16 cellular contexts compared by ENCODE assay signal in genomic region chr5:19891658-19892057, GRCh38.
DNase-seq lines count a peak whose midpoint lies in the region; ATAC-seq and TF ChIP-seq lines count a peak whose summit lies in the region.
"Had no signal": no experiment of that assay in that cellular context is flagged by ENCODE, and none has a peak within 500 bp of the region (broad histone marks: within the 10 kb centered on the region; RNA-seq: fewer than 3 reads in every experiment).

No MANE protein-coding gene starts in this region.

- no peaks in the 10 kb centered on the region for H3K79me2 ChIP-seq in hepatocyte

- no peaks in the 10 kb centered on the region for H3K27me3 ChIP-seq in hepatocyte
- H3K27me3 ChIP-seq: body of pancreas had no signal

- DNase-seq in EH (ENCODE audit: low read depth), result peak; percentile 87
- DNase-seq in NCI-H69 (lab: John Stamatoyannopoulos, UW), result peak; percentile 19
- peak; percentile 70 for DNase-seq in dedifferentiated amniotic fluid mesenchymal stem cell (ENCODE audit: extremely low spot score)
- DNase-seq in myocyte (ENCODE audit: low read depth), result peak; percentile 8
- no peak for DNase-seq in hepatocyte (ENCODE audit: low spot score)
- DNase-seq in activated T-cell treated with anti-CD3 and anti-CD28 coated beads, Interleukin-2, amount 50 U/mL, for 1 hour, result no peak
- DNase-seq: activated effector memory CD4-positive, alpha-beta T cell treated with anti-CD3 and anti-CD28 coated beads, Interleukin-2, amount 50 U/mL, for 16 hours; body of pancreas; CD4-positive, CD25-positive, alpha-beta regulatory T cell; effector memory CD8-positive, alpha-beta T cell; head of caudate nucleus; NCI-H2107 had no signal

- no peak overlapping the region for H3K27ac ChIP-seq in hepatocyte
- H3K27ac ChIP-seq: body of pancreas, SK-N-MC, thoracic aorta had no signal

- no peak for ATAC-seq in GM21723 (IDR thresholded peaks at IDR 0.05; ENCODE audit: unreplicated experiment)
- ATAC-seq in HG03159 (IDR thresholded peaks at IDR 0.05; ENCODE audit: unreplicated experiment), result no peak
- ATAC-seq: body of pancreas; effector memory CD8-positive, alpha-beta T cell had no signal

- H3K9me2 ChIP-seq in hepatocyte (replicated peaks; ENCODE audit: insufficient read depth), result no peaks in the 10 kb centered on the region

- H3K4me3 ChIP-seq in hepatocyte, result no peak overlapping the region
- H3K4me3 ChIP-seq: body of pancreas, SK-N-MC, thoracic aorta had no signal

- H4K20me1 ChIP-seq in hepatocyte (ENCODE audit: insufficient read depth, poor library complexity, severe bottlenecking), result no peaks in the 10 kb centered on the region

- H3K9me3 ChIP-seq in hepatocyte (ENCODE audit: low read depth), result no peaks in the 10 kb centered on the region
- H3K9me3 ChIP-seq: body of pancreas, thoracic aorta had no signal

- no peak overlapping the region for H2AFZ ChIP-seq in hepatocyte

- H3K4me2 ChIP-seq in hepatocyte, result no peak overlapping the region

- TF ChIP-seq CTCF in hepatocyte (IDR thresholded peaks at IDR 0.05; ENCODE audit: poor library complexity), result no peak

- H3K4me1 ChIP-seq in hepatocyte (ENCODE audit: insufficient read depth), result no peaks in the 10 kb centered on the region
- H3K4me1 ChIP-seq: body of pancreas had no signal

- WGBS in hepatocyte (ENCODE audit: low lambda C conversion rate, missing lambda C conversion rate), result 51% methylated on average over 1 of the region's 1 CpG

- H3K36me3 ChIP-seq in hepatocyte (replicated peaks; ENCODE audit: insufficient read depth, low read depth), result no peaks in the 10 kb centered on the region
- H3K36me3 ChIP-seq: thoracic aorta had no signal

Comparison
In these comparisons a context has a peak if more than half of its experiments do, and no peak if none do; other contexts are left out.
1. DNase-seq: peak in EH (single experiment), NCI-H69 (single experiment), dedifferentiated amniotic fluid mesenchymal stem cell (single experiment) and myocyte (single experiment); none in hepatocyte (single experiment) and activated T-cell treated with anti-CD3 and anti-CD28 coated beads, Interleukin-2, amount 50 U/mL, for 1 hour (single experiment).